ENCODE assay signal across 15 cellular contexts in the genomic region with DNA sequence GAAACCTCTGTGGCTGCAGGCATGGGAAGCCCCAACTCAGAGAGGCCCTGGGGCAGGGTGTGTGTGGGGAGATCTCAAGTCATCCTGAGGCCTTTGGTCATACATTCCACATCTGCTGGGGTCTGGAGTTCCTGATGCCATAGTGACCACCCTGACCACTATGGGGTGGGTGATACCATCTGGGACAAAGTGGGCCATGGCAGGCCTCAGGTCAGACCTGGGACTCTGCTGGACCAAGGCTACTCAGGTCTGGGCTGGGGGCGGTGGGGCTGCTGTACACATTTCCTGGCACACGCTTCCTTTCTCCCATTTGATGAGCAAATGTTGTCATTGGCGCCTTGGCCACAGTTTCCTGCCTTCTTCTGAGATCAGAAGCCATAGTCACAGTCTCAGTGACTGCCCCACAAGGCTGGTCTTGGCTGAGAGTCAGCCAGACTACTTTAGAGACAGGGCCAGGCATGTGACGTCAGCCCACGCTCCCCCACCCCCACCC. TPM values are rescaled to one million over a fixed set of nuclear protein-coding genes. Genes with fewer than 3 reads are reported as not detected.
DNase-seq lines count a peak whose midpoint lies in the region; ATAC-seq lines count a peak whose summit lies in the region.
"Had no signal": no experiment of that assay in that cellular context is flagged by ENCODE, and none has a peak within 500 bp of the region (broad histone marks: within the 10 kb centered on the region; RNA-seq: fewer than 3 reads in every experiment).

No MANE protein-coding gene starts in this region.

- peak; percentile 98 for ATAC-seq in central memory CD8-positive, alpha-beta T cell (replicated peaks; ENCODE audit: extremely low read depth, poor library complexity, severe bottlenecking)
- no peak for ATAC-seq in left lobe of liver
- ATAC-seq: GM23338 had no signal

- H3K9me3 Mint-ChIP-seq in activated CD4-positive, alpha-beta memory T cell treated with anti-CD3 and anti-CD28 coated beads, Interleukin-2, amount 10 ng/mL, durations not matched to agents 7 days and 5 days: peaks cover 8% of the 10 kb centered on the region
- no peaks in the 10 kb centered on the region for H3K9me3 Mint-ChIP-seq in central memory CD8-positive, alpha-beta T cell
- H3K9me3 Mint-ChIP-seq: GM23338, IgD-negative memory B cell had no signal

- CTCF ChIA-PET in activated CD4-positive, alpha-beta memory T cell treated with anti-CD3 and anti-CD28 coated beads, Interleukin-2, amount 10 ng/mL, durations not matched to agents 7 days and 5 days (lab: Charles Lee): interaction anchor here (1.1 kb wide), 1 partner anchor 37 kb away, joined by 4 read pairs; no protein-coding TSS in a partner anchor

- no peak overlapping the region for H3K4me3 Mint-ChIP-seq in activated CD4-positive, alpha-beta memory T cell treated with anti-CD3 and anti-CD28 coated beads, Interleukin-2, amount 10 ng/mL, durations not matched to agents 7 days and 5 days
- H3K4me3 Mint-ChIP-seq in central memory CD8-positive, alpha-beta T cell: peak overlapping the region; percentile 36
- H3K4me3 Mint-ChIP-seq: GM23338, IgD-negative memory B cell had no signal

- peaks cover 21% of the 10 kb centered on the region for H3K27me3 Mint-ChIP-seq in activated CD4-positive, alpha-beta memory T cell treated with anti-CD3 and anti-CD28 coated beads, Interleukin-2, amount 10 ng/mL, durations not matched to agents 7 days and 5 days
- H3K27me3 Mint-ChIP-seq in central memory CD8-positive, alpha-beta T cell: peaks cover 15% of the 10 kb centered on the region

- peaks cover 9% of the 10 kb centered on the region for H3K4me1 Mint-ChIP-seq in activated CD4-positive, alpha-beta memory T cell treated with anti-CD3 and anti-CD28 coated beads, Interleukin-2, amount 10 ng/mL, durations not matched to agents 7 days and 5 days
- peaks cover 7% of the 10 kb centered on the region for H3K4me1 Mint-ChIP-seq in central memory CD8-positive, alpha-beta T cell
- H3K4me1 Mint-ChIP-seq: GM23338 had no signal

- peaks cover 10% of the 10 kb centered on the region for H3K36me3 Mint-ChIP-seq in activated CD4-positive, alpha-beta memory T cell treated with anti-CD3 and anti-CD28 coated beads, Interleukin-2, amount 10 ng/mL, durations not matched to agents 7 days and 5 days (ENCODE audit: low read depth)
- H3K36me3 Mint-ChIP-seq in central memory CD8-positive, alpha-beta T cell (ENCODE audit: insufficient read depth): peaks cover 3% of the 10 kb centered on the region

- H3K27ac Mint-ChIP-seq in activated CD4-positive, alpha-beta memory T cell treated with anti-CD3 and anti-CD28 coated beads, Interleukin-2, amount 10 ng/mL, durations not matched to agents 7 days and 5 days: no peak overlapping the region
- no peak overlapping the region for H3K27ac Mint-ChIP-seq in central memory CD8-positive, alpha-beta T cell (ENCODE audit: low read depth)
- H3K27ac Mint-ChIP-seq: GM23338, IgD-negative memory B cell had no signal

- DNase-seq in activated T-cell treated with anti-CD3 and anti-CD28 coated beads for 48 hours (ENCODE audit: low read depth) (peak; percentile 45), activated T-cell treated with anti-CD3 and anti-CD28 coated beads for 4 hours (no peak), NCI-H1105 treated with DMSO at 0.1 percent for 48 hours (lab: John Stamatoyannopoulos, UW) (no peak), left lobe of liver (ENCODE audit: low spot score) (no peak), NCI-H2081 treated with DMSO at 0.1 percent for 48 hours (lab: John Stamatoyannopoulos, UW) (no peak)
- DNase-seq in activated CD4-positive, alpha-beta memory T cell treated with anti-CD3 and anti-CD28 coated beads, Interleukin-2, amount 10 ng/mL, durations not matched to agents 7 days and 5 days: peak; percentile 72
- DNase-seq in central memory CD8-positive, alpha-beta T cell (ENCODE audit: low spot score in 2 of 2): peak in 1 of 2 donors; percentile 67
- DNase-seq in stimulated activated CD8-positive, alpha-beta memory T cell treated with anti-CD3 and anti-CD28 coated beads, Interleukin-4, amount 100 ng/mL, for 48 hours: peak; percentile 70
- DNase-seq: amniotic stem cell, Calu3, heart left ventricle, NCI-H1048 had no signal

- POLR2A ChIA-PET in activated CD4-positive, alpha-beta memory T cell treated with anti-CD3 and anti-CD28 coated beads, Interleukin-2, amount 10 ng/mL, durations not matched to agents 7 days and 5 days (lab: Charles Lee): no interaction called here

RNA-seq across cellular contexts. Expression of gene ACSL6, which starts 15.1 kb away (rescaled TPM):
- 10 to 100 TPM; 10.6 to 11.5 TPM for total RNA-seq in activated CD4-positive, alpha-beta memory T cell treated with anti-CD3 and anti-CD28 coated beads, Interleukin-2, amount 10 ng/mL, durations not matched to agents 7 days and 5 days
- 3.7 TPM for total RNA-seq in left lobe of liver

RNA-seq across cellular contexts. Expression of gene IL3, which starts 33.9 kb away (rescaled TPM):
- total RNA-seq in activated CD4-positive, alpha-beta memory T cell treated with anti-CD3 and anti-CD28 coated beads, Interleukin-2, amount 10 ng/mL, durations not matched to agents 7 days and 5 days: 1 to 10 TPM; 1.4 to 1.6 TPM
- not detected for total RNA-seq in left lobe of liver
- total RNA-seq: Calu3, GM23338, heart left ventricle, temporal lobe had no signal

RNA-seq across cellular contexts. Expression of gene CSF2, which starts 47.0 kb away (rescaled TPM):
- 10 to 100 TPM; 30.8 to 32.7 TPM for total RNA-seq in activated CD4-positive, alpha-beta memory T cell treated with anti-CD3 and anti-CD28 coated beads, Interleukin-2, amount 10 ng/mL, durations not matched to agents 7 days and 5 days
- total RNA-seq in left lobe of liver: not detected
- total RNA-seq: GM23338, temporal lobe had no signal

Comparison
In these comparisons a context has a peak if more than half of its experiments do, and no peak if none do; other contexts are left out.
1. DNase-seq: peak in activated T-cell treated with anti-CD3 and anti-CD28 coated beads for 48 hours (single experiment), activated CD4-positive, alpha-beta memory T cell treated with anti-CD3 and anti-CD28 coated beads, Interleukin-2, amount 10 ng/mL, durations not matched to agents 7 days and 5 days (single experiment) and stimulated activated CD8-positive, alpha-beta memory T cell treated with anti-CD3 and anti-CD28 coated beads, Interleukin-4, amount 100 ng/mL, for 48 hours (single experiment); none in activated T-cell treated with anti-CD3 and anti-CD28 coated beads for 4 hours (single experiment), NCI-H1105 treated with DMSO at 0.1 percent for 48 hours (single experiment), left lobe of liver (single experiment) and NCI-H2081 treated with DMSO at 0.1 percent for 48 hours (single experiment).
2. RNA of gene CSF2, which starts 47.0 kb away (total RNA-seq): 30.8 to 32.7 TPM in activated CD4-positive, alpha-beta memory T cell treated with anti-CD3 and anti-CD28 coated beads, Interleukin-2, amount 10 ng/mL, durations not matched to agents 7 days and 5 days; not detected in left lobe of liver (single experiment); every median in the first group is over 10 times any median in the second.